Comparison of ENCODE assay signal across 1 cellular context in genomic region chrX:50988649-50989048, GRCh38.
TF ChIP-seq lines count a peak whose summit lies in the region.

No MANE protein-coding gene starts in this region.

TF ChIP-seq in liver, 16 proteins besides CTCF, POLR2A, EP300 and RAD21 (continued from another document):
- no peak for TF ChIP-seq REST (IDR thresholded peaks at IDR 0.05)
- no peak for TF ChIP-seq ZBTB33 (IDR thresholded peaks at IDR 0.05)
- no peak for TF ChIP-seq EGR1 (IDR thresholded peaks at IDR 0.05; ENCODE audit: low read depth in 2 of 2)
- TF ChIP-seq MAX (IDR thresholded peaks at IDR 0.05) = no peak
- TF ChIP-seq HNF4A (conservative IDR thresholded peaks at IDR 0.05) = no peak
- TF ChIP-seq FOXA1 (IDR thresholded peaks at IDR 0.05) = no peak
- TF ChIP-seq GABPA (IDR thresholded peaks at IDR 0.05 in 1 of 2, conservative IDR thresholded peaks at IDR 0.05 in 1 of 2) = no peak
- no peak for TF ChIP-seq JUND (IDR thresholded peaks at IDR 0.05)
- TF ChIP-seq SP1 (IDR thresholded peaks at IDR 0.05) = no peak
